9 cellular contexts compared by ENCODE assay signal in genomic region chrX:56813318-56813837, GRCh38.
DNase-seq lines count a peak whose midpoint lies in the region; ATAC-seq and TF ChIP-seq lines count a peak whose summit lies in the region.
"Had no signal": no experiment of that assay in that cellular context is flagged by ENCODE, and none has a peak within 500 bp of the region (broad histone marks: within the 10 kb centered on the region; RNA-seq: fewer than 3 reads in every experiment).

No MANE protein-coding gene starts in this region.

- peaks cover 18 to 47% (median 29%) of the 10 kb centered on the region in 4 donors for H3K4me1 Mint-ChIP-seq in CD4-positive, CD25-positive, alpha-beta regulatory T cell
- peaks cover 30% of the 10 kb centered on the region for H3K4me1 Mint-ChIP-seq in activated T-helper 17 cell treated with anti-CD3 and anti-CD28 coated beads, Interleukin-2, amount 50 U/mL, for 72 hours

- H3K4me3 ChIP-seq in CD4-positive, CD25-positive, alpha-beta regulatory T cell (ENCODE audit: low read depth, low read length), result peak overlapping the region; percentile 77
- no peak overlapping the region for H3K4me3 ChIP-seq in tibial nerve

- no peaks in the 10 kb centered on the region for H3K36me3 Mint-ChIP-seq in CD4-positive, CD25-positive, alpha-beta regulatory T cell
- H3K36me3 Mint-ChIP-seq in activated T-helper 17 cell treated with anti-CD3 and anti-CD28 coated beads, Interleukin-2, amount 50 U/mL, for 72 hours (ENCODE audit: low read depth), result peaks cover 17% of the 10 kb centered on the region

- DNase-seq in CD4-positive, CD25-positive, alpha-beta regulatory T cell, result peak; percentile 19 to 68 (median 55)
- peak; percentile 45 for DNase-seq in NCI-H460 (ENCODE audit: extremely low read depth, low read depth)
- DNase-seq in left ventricle myocardium superior, result no peak
- DNase-seq in tibial nerve (ENCODE audit: low spot score in 2 of 2), result peak in 1 of 2 donors; percentile 19
- no peak for DNase-seq in NCI-H345 (lab: John Stamatoyannopoulos, UW)
- no peak for DNase-seq in NCI-H526 (lab: John Stamatoyannopoulos, UW)

- H3K27ac Mint-ChIP-seq in CD4-positive, CD25-positive, alpha-beta regulatory T cell, result peak overlapping the region; percentile 90 to 99 (median 96)
- H3K27ac Mint-ChIP-seq in activated T-helper 17 cell treated with anti-CD3 and anti-CD28 coated beads, Interleukin-2, amount 50 U/mL, for 72 hours, result peak overlapping the region; percentile 94

- no peaks in the 10 kb centered on the region for H3K27me3 Mint-ChIP-seq in CD4-positive, CD25-positive, alpha-beta regulatory T cell
- H3K27me3 Mint-ChIP-seq in activated T-helper 17 cell treated with anti-CD3 and anti-CD28 coated beads, Interleukin-2, amount 50 U/mL, for 72 hours, result no peaks in the 10 kb centered on the region

- no peaks in the 10 kb centered on the region for H3K9me3 ChIP-seq in CD4-positive, CD25-positive, alpha-beta regulatory T cell (ENCODE audit: control insufficient read depth in 2 of 2, low read length in 2 of 2)
- no peaks in the 10 kb centered on the region for H3K9me3 ChIP-seq in tibial nerve
- H3K9me3 ChIP-seq: thoracic aorta had no signal

- H3K27ac ChIP-seq in CD4-positive, CD25-positive, alpha-beta regulatory T cell (ENCODE audit: insufficient read depth, low read length, poor library complexity, severe bottlenecking), result peak overlapping the region; percentile 77
- peak overlapping the region in 3 of 4 donors; percentile 72 to 78 (median 75) for H3K27ac ChIP-seq in tibial nerve
- H3K27ac ChIP-seq: thoracic aorta had no signal

- no peaks in the 10 kb centered on the region for H3K36me3 ChIP-seq in CD4-positive, CD25-positive, alpha-beta regulatory T cell (ENCODE audit: control insufficient read depth, insufficient read depth, low read length)
- H3K36me3 ChIP-seq in tibial nerve, result no peaks in the 10 kb centered on the region
- H3K36me3 ChIP-seq: thoracic aorta had no signal

- no peak for TF ChIP-seq CTCF in tibial nerve (IDR thresholded peaks at IDR 0.05)

- peak; percentile 58 to 61 for ATAC-seq in CD4-positive, CD25-positive, alpha-beta regulatory T cell (ENCODE audit: low read depth in 2 of 2)
- ATAC-seq in GM21786 (IDR thresholded peaks at IDR 0.05; ENCODE audit: unreplicated experiment) (peak; percentile 40), left ventricle myocardium superior (peak; percentile 73)
- ATAC-seq in activated T-helper 17 cell treated with anti-CD3 and anti-CD28 coated beads, Interleukin-2, amount 50 U/mL, for 72 hours (replicated peaks), result peak; percentile 83

- H3K27me3 ChIP-seq in CD4-positive, CD25-positive, alpha-beta regulatory T cell (ENCODE audit: control insufficient read depth, insufficient read depth, low read length), result no peaks in the 10 kb centered on the region
- peaks cover 0 to 7% of the 10 kb centered on the region in 2 donors for H3K27me3 ChIP-seq in tibial nerve

- H3K4me3 Mint-ChIP-seq in CD4-positive, CD25-positive, alpha-beta regulatory T cell, result peak overlapping the region; percentile 67 to 89 (median 75)
- H3K4me3 Mint-ChIP-seq in activated T-helper 17 cell treated with anti-CD3 and anti-CD28 coated beads, Interleukin-2, amount 50 U/mL, for 72 hours, result peak overlapping the region; percentile 87

- no peak for TF ChIP-seq POLR2A in tibial nerve (IDR thresholded peaks at IDR 0.05)

- peak in 1 of 2 donors; percentile 65 for TF ChIP-seq EP300 in tibial nerve (IDR thresholded peaks at IDR 0.05)

- H3K9me3 Mint-ChIP-seq in CD4-positive, CD25-positive, alpha-beta regulatory T cell, result no peaks in the 10 kb centered on the region
- H3K9me3 Mint-ChIP-seq in activated T-helper 17 cell treated with anti-CD3 and anti-CD28 coated beads, Interleukin-2, amount 50 U/mL, for 72 hours, result no peaks in the 10 kb centered on the region

- intact Hi-C loops in left ventricle myocardium superior (cut with micrococcal nuclease), result no loop called here

- peaks cover 17% of the 10 kb centered on the region for H3K4me1 ChIP-seq in CD4-positive, CD25-positive, alpha-beta regulatory T cell (ENCODE audit: control insufficient read depth, insufficient read depth, low read length, poor library complexity, severe bottlenecking)
- peaks cover 0 to 22% (median 4%) of the 10 kb centered on the region in 4 donors for H3K4me1 ChIP-seq in tibial nerve

- 31 to 40% methylated on average over 7 of the region's 7 CpGs for WGBS in tibial nerve, 2 donors

Comparison
In these comparisons a context has a peak if more than half of its experiments do, and no peak if none do; other contexts are left out.
1. DNase-seq: peak in CD4-positive, CD25-positive, alpha-beta regulatory T cell (3 of 3) and NCI-H460 (single experiment); none in left ventricle myocardium superior (single experiment), NCI-H345 (single experiment) and NCI-H526 (0 of 2).
2. Peak in every context shown above with its lines, with median percentiles within 50 percentile points of each other: ATAC-seq.